Comparison of ENCODE assay signal across 12 cellular contexts in genomic region chr16:8859913-8860881, GRCh38. TPM values are rescaled to one million over a fixed set of nuclear protein-coding genes. Genes with fewer than 3 reads are reported as not detected.
A peak's percentile ranks its signal among the peaks of the same experiment; 100 is the strongest.
DNase-seq lines count a peak whose midpoint lies in the region; TF ChIP-seq lines count a peak whose summit lies in the region.
"Had no signal": no experiment of that assay in that cellular context is flagged by ENCODE, and none has a peak within 500 bp of the region (broad histone marks: within the 10 kb centered on the region; RNA-seq: fewer than 3 reads in every experiment).

No MANE protein-coding gene starts in this region.

- H3K4ac ChIP-seq in trophoblast cell (ENCODE audit: low read depth, low read length), result peak overlapping the region; percentile 71

- no peak overlapping the region for H4K12ac ChIP-seq in trophoblast cell (ENCODE audit: low read depth, low read length)

- H2BK12ac ChIP-seq in trophoblast cell (ENCODE audit: low read length), result no peak overlapping the region

- H3K4me3 ChIP-seq in BLaER1 treated with 17β-estradiol and CSF1 and Interleukin-3, amounts not matched to agents 10 nM and 100 nM, result no peak overlapping the region
- H3K4me3 ChIP-seq in adipocyte (ENCODE audit: low read length) (peak overlapping the region; percentile 50), fibroblast of the aortic adventitia (ENCODE audit: low read depth, low read length) (no peak overlapping the region), trophoblast cell (ENCODE audit: low read depth, low read length) (no peak overlapping the region), colonic mucosa (no peak overlapping the region)

- H2AK5ac ChIP-seq in trophoblast cell (ENCODE audit: low read length), result no peak overlapping the region

- peaks cover 6% of the 10 kb centered on the region for H3K79me1 ChIP-seq in trophoblast cell (ENCODE audit: low read length)

- H3K9ac ChIP-seq in BLaER1 treated with 17β-estradiol and CSF1 and Interleukin-3, amounts not matched to agents 10 nM and 100 nM, result peak overlapping the region in 8 of 11 experiments; percentile 11 to 53 (median 30); a peak in 10 of 22 replicates
- peak overlapping the region; percentile 74 for H3K9ac ChIP-seq in adipocyte (ENCODE audit: low read length)
- no peak overlapping the region for H3K9ac ChIP-seq in trophoblast cell (ENCODE audit: low read length)
- H3K9ac ChIP-seq in colonic mucosa (ENCODE audit: low read depth in 2 of 2, low read length in 2 of 2), result no peak overlapping the region

- H3K4me1 ChIP-seq in BLaER1 treated with 17β-estradiol and CSF1 and Interleukin-3, amounts not matched to agents 10 nM and 100 nM, result peaks cover 69 to 100% (median 100%) of the 10 kb centered on the region in 10 experiments
- H3K4me1 ChIP-seq in adipocyte (ENCODE audit: control insufficient read depth, insufficient read depth, low read length), result peaks cover 54% of the 10 kb centered on the region
- H3K4me1 ChIP-seq in trophoblast cell (ENCODE audit: control insufficient read depth in 1 of 2, insufficient read depth in 2 of 2, low read length in 2 of 2), result peaks cover 33 to 38% of the 10 kb centered on the region in 2 experiments
- H3K4me1 ChIP-seq in colonic mucosa, result peaks cover 17% of the 10 kb centered on the region

- no peak overlapping the region for H3K14ac ChIP-seq in trophoblast cell (ENCODE audit: low read length)

- peak overlapping the region; percentile 17 for H3K18ac ChIP-seq in trophoblast cell (ENCODE audit: low read length)

- no peak overlapping the region for H4K91ac ChIP-seq in trophoblast cell (ENCODE audit: low read depth, low read length)

- no peak overlapping the region for H2AFZ ChIP-seq in trophoblast cell (ENCODE audit: insufficient read depth, low read length, poor library complexity)

- peak overlapping the region in 7 of 11 experiments; percentile 7 to 62 (median 32); a peak in 10 of 22 replicates for H3K27ac ChIP-seq in BLaER1 treated with 17β-estradiol and CSF1 and Interleukin-3, amounts not matched to agents 10 nM and 100 nM
- H3K27ac ChIP-seq in trophoblast cell (ENCODE audit: low read depth, low read length) (no peak overlapping the region), colonic mucosa (no peak overlapping the region)

- H3K27me3 ChIP-seq in BLaER1 treated with 17β-estradiol and CSF1 and Interleukin-3, amounts not matched to agents 10 nM and 100 nM, result no peaks in the 10 kb centered on the region
- H3K27me3 ChIP-seq in adipocyte (replicated peaks; ENCODE audit: control insufficient read depth, insufficient read depth, low read length), result no peaks in the 10 kb centered on the region
- no peaks in the 10 kb centered on the region for H3K27me3 ChIP-seq in trophoblast cell (ENCODE audit: insufficient read depth, low read length)
- no peaks in the 10 kb centered on the region for H3K27me3 ChIP-seq in colonic mucosa

- H4K8ac ChIP-seq in trophoblast cell (ENCODE audit: low read depth, low read length), result no peak overlapping the region

- H3K23ac ChIP-seq in trophoblast cell (ENCODE audit: low read length), result no peak overlapping the region

- TF ChIP-seq CTCF in fibroblast of the aortic adventitia (IDR thresholded peaks at IDR 0.05; ENCODE audit: insufficient read depth, low read length), result no peak
- no peak for TF ChIP-seq CTCF in GM20000 (IDR thresholded peaks at IDR 0.05; ENCODE audit: extremely low read depth, missing control alignments)
- no peak for TF ChIP-seq CTCF in colonic mucosa (IDR thresholded peaks at IDR 0.05)

- H3K4me2 ChIP-seq in BLaER1 treated with 17β-estradiol and CSF1 and Interleukin-3, amounts not matched to agents 10 nM and 100 nM, result peak overlapping the region in 10 of 11 experiments; percentile 23 to 100 (median 99); a peak in 18 of 22 replicates
- H3K4me2 ChIP-seq in trophoblast cell (ENCODE audit: low read length), result no peak overlapping the region

- H3K36me3 ChIP-seq in BLaER1 treated with 17β-estradiol and CSF1 and Interleukin-3, amounts not matched to agents 10 nM and 100 nM, result peaks cover 23 to 86% (median 58%) of the 10 kb centered on the region in 11 experiments
- H3K36me3 ChIP-seq in adipocyte (ENCODE audit: control insufficient read depth, insufficient read depth, low read length, severe bottlenecking), result peaks cover 33% of the 10 kb centered on the region
- H3K36me3 ChIP-seq in trophoblast cell (ENCODE audit: control insufficient read depth in 1 of 2, insufficient read depth in 2 of 2, low read length in 2 of 2), result peaks cover 46 to 47% of the 10 kb centered on the region in 2 experiments
- H3K36me3 ChIP-seq in colonic mucosa, result peaks cover 2% of the 10 kb centered on the region

- no CpG with 5 or more reads among the region's 25 CpGs for WGBS in trophoblast cell (ENCODE audit: extremely low coverage, insufficient coverage, insufficient read length)

- no peak overlapping the region for H2BK120ac ChIP-seq in trophoblast cell (ENCODE audit: insufficient read depth, low read length, poor library complexity)

- H3K79me2 ChIP-seq in trophoblast cell (ENCODE audit: control insufficient read depth, insufficient read depth, low read length, poor library complexity), result peaks cover 23% of the 10 kb centered on the region

- DNase-seq in adipocyte (ENCODE audit: low read depth) (peak; percentile 66), fibroblast of the aortic adventitia (ENCODE audit: low read depth) (peak; percentile 66), trophoblast cell (no peak), GM20000 (ENCODE audit: low spot score) (no peak), MV-4-11 (lab: John Stamatoyannopoulos, UW) (no peak), NCI-H2081 treated with DMSO at 0.1 percent for 48 hours (lab: John Stamatoyannopoulos, UW) (no peak), colonic mucosa (no peak)
- DNase-seq: CD4-positive, alpha-beta T cell; H7; stimulated activated CD4-positive, alpha-beta T cell treated with anti-CD3 and anti-CD28 coated beads, Interleukin-4, amount 100 ng/mL, for 4 hours had no signal

- peaks cover 69 to 100% (median 92%) of the 10 kb centered on the region in 11 experiments for H4K20me1 ChIP-seq in BLaER1 treated with 17β-estradiol and CSF1 and Interleukin-3, amounts not matched to agents 10 nM and 100 nM

- H2BK5ac ChIP-seq in trophoblast cell (ENCODE audit: low read depth, low read length, poor library complexity), result no peak overlapping the region

- intact Hi-C loops in colonic mucosa (cut with DNase I), result loop anchor here (10.0 kb wide), 1 partner anchor 55 kb away; no protein-coding TSS in a partner anchor

- no peaks in the 10 kb centered on the region for H3K9me3 ChIP-seq in BLaER1 treated with 17β-estradiol and CSF1 and Interleukin-3, amounts not matched to agents 10 nM and 100 nM (replicated peaks in 1 of 11)
- H3K9me3 ChIP-seq in adipocyte (ENCODE audit: control insufficient read depth, low read length) (no peaks in the 10 kb centered on the region), trophoblast cell (ENCODE audit: insufficient read depth, low read depth, low read length) (no peaks in the 10 kb centered on the region), colonic mucosa (no peaks in the 10 kb centered on the region)

RNA-seq across cellular contexts. Expression of gene CARHSP1, which starts 8.6 kb away (rescaled TPM):
- total RNA-seq in fibroblast of the aortic adventitia (ENCODE audit: low replicate concordance) (66.5 and 68.3 TPM in 2 replicates), colonic mucosa (10 to 100 TPM; 75.7 to 77.9 TPM)
- polyA plus RNA-seq in trophoblast cell (2013), result 111 TPM in 2 replicates

RNA-seq across cellular contexts. Expression of gene LITAFD, which starts 22.0 kb away (rescaled TPM):
- total RNA-seq in fibroblast of the aortic adventitia (ENCODE audit: low replicate concordance) (not detected in 2 replicates), colonic mucosa (not detected)
- polyA plus RNA-seq in trophoblast cell (2013), result not detected in 2 replicates
- total RNA-seq: H7, myocyte had no signal

Comparison
In these comparisons a context has a peak if more than half of its experiments do, and no peak if none do; other contexts are left out.
1. H3K27ac ChIP-seq: peak in BLaER1 treated with 17β-estradiol and CSF1 and Interleukin-3, amounts not matched to agents 10 nM and 100 nM (7 of 11); none in trophoblast cell (single experiment) and colonic mucosa (single experiment).
2. H3K9ac ChIP-seq: peak in BLaER1 treated with 17β-estradiol and CSF1 and Interleukin-3, amounts not matched to agents 10 nM and 100 nM (8 of 11) and adipocyte (single experiment); none in trophoblast cell (single experiment) and colonic mucosa (0 of 2).
3. DNase-seq: peak in adipocyte (single experiment) and fibroblast of the aortic adventitia (single experiment); none in trophoblast cell (0 of 2), GM20000 (single experiment), MV-4-11 (single experiment), NCI-H2081 treated with DMSO at 0.1 percent for 48 hours (single experiment) and colonic mucosa (single experiment).